Comparison of ENCODE assay signal across 8 cellular contexts in the genomic region with DNA sequence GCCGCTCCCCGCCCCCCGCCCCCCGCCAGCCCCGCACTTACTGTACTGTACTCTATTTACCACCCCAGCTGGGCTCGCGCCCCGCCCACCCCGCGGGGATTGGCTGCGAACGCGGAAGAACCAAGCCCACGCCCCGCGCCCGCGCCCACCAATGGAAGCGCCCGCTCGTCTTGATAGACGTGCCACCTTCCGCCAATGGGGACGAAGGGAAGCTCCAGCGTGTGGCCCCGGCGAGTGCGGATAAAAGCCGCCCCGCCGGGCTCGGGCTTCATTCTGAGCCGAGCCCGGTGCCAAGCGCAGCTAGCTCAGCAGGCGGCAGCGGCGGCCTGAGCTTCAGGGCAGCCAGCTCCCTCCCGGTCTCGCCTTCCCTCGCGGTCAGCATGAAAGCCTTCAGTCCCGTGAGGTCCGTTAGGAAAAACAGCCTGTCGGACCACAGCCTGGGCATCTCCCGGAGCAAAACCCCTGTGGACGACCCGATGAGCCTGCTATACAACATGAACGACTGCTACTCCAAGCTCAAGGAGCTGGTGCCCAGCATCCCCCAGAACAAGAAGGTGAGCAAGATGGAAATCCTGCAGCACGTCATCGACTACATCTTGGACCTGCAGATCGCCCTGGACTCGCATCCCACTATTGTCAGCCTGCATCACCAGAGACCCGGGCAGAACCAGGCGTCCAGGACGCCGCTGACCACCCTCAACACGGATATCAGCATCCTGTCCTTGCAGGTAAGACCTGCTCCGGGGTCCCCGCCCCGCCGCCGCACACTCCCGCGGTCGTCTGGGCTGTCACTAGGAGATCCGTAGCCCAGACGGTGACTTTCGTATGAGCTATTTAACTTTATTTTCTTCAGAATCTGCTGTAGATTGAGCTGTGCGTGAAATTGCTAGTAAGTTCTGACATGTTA. TPM values are rescaled to one million over a fixed set of nuclear protein-coding genes. Genes with fewer than 3 reads are reported as not detected.
DNase-seq lines count a peak whose midpoint lies in the region; ATAC-seq and TF ChIP-seq lines count a peak whose summit lies in the region.

A gene with protein sequence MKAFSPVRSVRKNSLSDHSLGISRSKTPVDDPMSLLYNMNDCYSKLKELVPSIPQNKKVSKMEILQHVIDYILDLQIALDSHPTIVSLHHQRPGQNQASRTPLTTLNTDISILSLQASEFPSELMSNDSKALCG (plus strand): TSS at position 271 of the 907 bp plus-strand sequence. CDS start 110 bp downstream, at position 381.

- peaks cover 0 to 18% (median 2%) of the 10 kb centered on the region in 5 experiments for H3K9me3 Mint-ChIP-seq in brain

- no peaks in the 10 kb centered on the region for H3K9me3 ChIP-seq in A673 (ENCODE audit: low read depth, low read length, poor library complexity, severe bottlenecking)
- no peaks in the 10 kb centered on the region for H3K9me3 ChIP-seq in sigmoid colon

- peak within 1 kb of the TSS; percentile 95 to 99 (median 99) for H3K4me3 Mint-ChIP-seq in brain

- CTCF ChIA-PET in A673 (lab: Charles Lee) = interaction anchor here (0.7 to 1.0 kb wide), 2 partner anchors 1254 to 1478 kb away, joined by 3 read pairs; no protein-coding TSS in a partner anchor

- ATAC-seq in GM18867 (IDR thresholded peaks at IDR 0.05; ENCODE audit: unreplicated experiment) = peak; percentile 60
- ATAC-seq in HG03097 (IDR thresholded peaks at IDR 0.05; ENCODE audit: low FRiP score, unreplicated experiment) = peak; percentile 71

- peaks cover 24% of the 10 kb centered on the region for H3K27me3 Mint-ChIP-seq in brain

- H3K36me3 Mint-ChIP-seq in brain = peaks cover 10% of the 10 kb centered on the region

- POLR2A ChIA-PET in A673 (lab: Charles Lee; ENCODE audit: low non-redundant PET) = interaction anchor here (0.5 to 0.9 kb wide), 16 partner anchors 12 to 1586 kb away, joined by 3 to 6 read pairs (median 3); no protein-coding TSS in a partner anchor

- peak; percentile 99 to 100 for TF ChIP-seq POLR2A in sigmoid colon (IDR thresholded peaks at IDR 0.05)

- BruUV-seq in A673 (replicated peaks; lab: Mats Ljungman, UMichigan) = no TSS peak

- DNase-seq in A673 (ENCODE audit: low spot score) (peak; percentile 100), NCI-H2171 (lab: John Stamatoyannopoulos, UW) (peak; percentile 99), UCSD-AML1 (lab: John Stamatoyannopoulos, UW; ENCODE audit: unreplicated experiment) (peak; percentile 99), iPS DF 19.7 (ENCODE audit: low read depth, low spot score) (peak; percentile 86), sigmoid colon (peak; percentile 100)

- intact Hi-C loops in A673 (cut with micrococcal nuclease; ENCODE audit: unreplicated experiment) = loop anchor here (5.0 to 10.0 kb wide), 6 partner anchors 367 to 1565 kb away; no protein-coding TSS in a partner anchor
- intact Hi-C loops in sigmoid colon (cut with DNase I) = loop anchor here (5.0 to 10.0 kb wide), 2 partner anchors 377 to 535 kb away; no protein-coding TSS in a partner anchor

- no peak for TF ChIP-seq EP300 in sigmoid colon (IDR thresholded peaks at IDR 0.05)

- peaks cover 33% of the 10 kb centered on the region for H3K4me1 ChIP-seq in A673 (ENCODE audit: insufficient read depth, low read length, poor library complexity, severe bottlenecking)
- peaks cover 0 to 49% (median 33%) of the 10 kb centered on the region in 4 donors for H3K4me1 ChIP-seq in sigmoid colon

- peak within 1 kb of the TSS; percentile 98 to 99 (median 98) for H3K27ac Mint-ChIP-seq in brain

- 0 to 1% methylated on average over 65 to 68 of the region's 70 CpGs for WGBS in sigmoid colon, 2 donors

- TF ChIP-seq CTCF in A673 (conservative IDR thresholded peaks at IDR 0.05; ENCODE audit: low read depth, low read length) (no peak), brain (conservative IDR thresholded peaks at IDR 0.05) (peak in 1 of 2 experiments; percentile 12), sigmoid colon (IDR thresholded peaks at IDR 0.05) (no peak)

- H3K27ac ChIP-seq in A673 (ENCODE audit: low read depth, low read length, poor library complexity, severe bottlenecking) = peak within 1 kb of the TSS; percentile 100
- peak within 1 kb of the TSS; percentile 90 to 99 (median 98) for H3K27ac ChIP-seq in sigmoid colon

- H3K36me3 ChIP-seq in A673 (ENCODE audit: insufficient read depth, low read length, poor library complexity, severe bottlenecking) (peaks cover 16% of the 10 kb centered on the region), sigmoid colon (no peaks in the 10 kb centered on the region)

- H3K4me1 Mint-ChIP-seq in brain = peaks cover 54% of the 10 kb centered on the region

- H3K27me3 ChIP-seq in A673 (replicated peaks; ENCODE audit: insufficient read depth, low read depth, low read length, poor library complexity) = no peaks in the 10 kb centered on the region
- no peaks in the 10 kb centered on the region for H3K27me3 ChIP-seq in sigmoid colon

- peak within 1 kb of the TSS; percentile 87 for H3K4me3 ChIP-seq in A673 (ENCODE audit: low read depth, low read length, poor library complexity, severe bottlenecking)
- peak within 1 kb of the TSS; percentile 70 to 96 (median 86) for H3K4me3 ChIP-seq in sigmoid colon

RNA-seq across cellular contexts. Expression of the gene that starts here (rescaled TPM):
- total RNA-seq in A673 (2021) (235 and 249 TPM in 2 replicates), sigmoid colon (100 to 1,000 TPM; 376 to 615 (median 527) TPM)
- polyA plus RNA-seq in brain (ENCODE audit: insufficient read depth, low read depth, low replicate concordance) (145 TPM), sigmoid colon (100 to 1,000 TPM; 154 to 306 (median 224) TPM)

Comparison
In these comparisons a context has a peak if more than half of its experiments do, and no peak if none do; other contexts are left out.
1. Peak in every context shown above with its lines: DNase-seq, ATAC-seq, H3K4me3 ChIP-seq and H3K27ac ChIP-seq.